ENCODE assay signal across 16 cellular contexts in the genomic region with DNA sequence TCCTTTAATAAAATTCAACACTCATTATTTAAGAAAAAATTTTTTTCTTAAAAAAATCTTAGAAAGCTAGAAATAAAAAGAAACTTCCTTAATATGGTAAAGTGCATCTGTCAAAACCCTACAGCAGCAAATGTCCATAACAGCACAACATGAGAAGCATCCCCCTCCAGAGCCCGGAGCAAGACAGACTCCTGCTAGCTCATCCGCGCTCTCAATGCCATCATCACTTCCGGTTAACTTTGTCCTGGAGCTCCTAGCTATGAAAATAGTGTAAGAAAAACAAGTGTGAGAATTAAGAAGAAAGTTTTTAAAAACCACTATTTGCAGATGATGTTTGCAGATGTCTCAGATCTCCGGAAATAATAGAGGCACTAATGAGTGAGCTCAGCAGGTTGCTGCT.
A peak's percentile ranks its signal among the peaks of the same experiment; 100 is the strongest.
DNase-seq lines count a peak whose midpoint lies in the region; ATAC-seq and TF ChIP-seq lines count a peak whose summit lies in the region.
"Had no signal": no experiment of that assay in that cellular context is flagged by ENCODE, and none has a peak within 500 bp of the region (broad histone marks: within the 10 kb centered on the region; RNA-seq: fewer than 3 reads in every experiment).

No MANE protein-coding gene starts in this region.

- H3K4me1 ChIP-seq in esophagus muscularis mucosa (no peaks in the 10 kb centered on the region), PC-3 (ENCODE audit: insufficient read depth, low read length) (no peaks in the 10 kb centered on the region)
- H3K4me1 ChIP-seq: HAP-1 had no signal

- H4K20me1 ChIP-seq in PC-3 (ENCODE audit: low read length), result no peaks in the 10 kb centered on the region
- H4K20me1 ChIP-seq: BLaER1 had no signal

- no peak for TF ChIP-seq EP300 in esophagus muscularis mucosa (IDR thresholded peaks at IDR 0.05)

- H3K4me2 ChIP-seq in PC-3 (ENCODE audit: low read length), result no peak overlapping the region
- H3K4me2 ChIP-seq: BLaER1 had no signal

- H3K9ac ChIP-seq in SK-N-MC (ENCODE audit: insufficient read length) (no peak overlapping the region), PC-3 (ENCODE audit: low read length) (no peak overlapping the region)
- H3K9ac ChIP-seq: BLaER1 had no signal

- no peak overlapping the region for H2AFZ ChIP-seq in PC-3 (ENCODE audit: low read length)

- CTCF ChIA-PET in PC-3 (lab: Charles Lee), result no interaction called here

- DNase-seq in NCI-H82 (lab: John Stamatoyannopoulos, UW) (peak; percentile 35), NCI-H82 treated with DMSO at 0.1 percent for 48 hours (lab: John Stamatoyannopoulos, UW; ENCODE audit: unreplicated experiment) (no peak), SK-N-MC (ENCODE audit: low read depth, low spot score) (peak; percentile 5), esophagus muscularis mucosa (ENCODE audit: extremely low spot score) (peak; percentile 34), PC-3 (no peak), NCI-H69 (lab: John Stamatoyannopoulos, UW) (no peak)
- DNase-seq: Caco-2; CD4-positive, CD25-positive, alpha-beta regulatory T cell; CD8-positive, alpha-beta T cell; DMS153; DMS79 treated with DMSO at 0.1 percent for 48 hours; GF-D8; GOT3 had no signal

- no peak overlapping the region for H3K27ac ChIP-seq in SK-N-MC
- H3K27ac ChIP-seq in esophagus muscularis mucosa (replicated peaks in 1 of 4), result no peak overlapping the region
- no peak overlapping the region for H3K27ac ChIP-seq in PC-3 (ENCODE audit: low read length)
- H3K27ac ChIP-seq: BLaER1, C4-2B had no signal

- no peak for TF ChIP-seq CTCF in esophagus muscularis mucosa (IDR thresholded peaks at IDR 0.05)
- TF ChIP-seq CTCF in PC-3 (conservative IDR thresholded peaks at IDR 0.05; ENCODE audit: low read depth, low read length), result no peak

- H3K9me3 ChIP-seq in SK-N-MC (ENCODE audit: low read depth, low read length) (no peaks in the 10 kb centered on the region), esophagus muscularis mucosa (no peaks in the 10 kb centered on the region), PC-3 (ENCODE audit: low read length) (no peaks in the 10 kb centered on the region)
- H3K9me3 ChIP-seq: BLaER1, Caco-2, HAP-1 had no signal

- TF ChIP-seq POLR2A in esophagus muscularis mucosa (IDR thresholded peaks at IDR 0.05; ENCODE audit: low read depth), result no peak

- WGBS in esophagus muscularis mucosa, result 77% methylated on average over 5 of the region's 5 CpGs

- H3K79me2 ChIP-seq in PC-3 (ENCODE audit: low read length), result no peaks in the 10 kb centered on the region

- intact Hi-C loops in esophagus muscularis mucosa (cut with DNase I), result no loop called here
- intact Hi-C loops in PC-3 (cut with micrococcal nuclease), result no loop called here

- H3K36me3 ChIP-seq in SK-N-MC (ENCODE audit: insufficient read depth, low read length) (no peaks in the 10 kb centered on the region), esophagus muscularis mucosa (no peaks in the 10 kb centered on the region), PC-3 (ENCODE audit: low read depth, low read length) (no peaks in the 10 kb centered on the region)
- H3K36me3 ChIP-seq: BLaER1, HAP-1 had no signal

- ATAC-seq in PC-3, result no peak
- ATAC-seq: CD8-positive, alpha-beta T cell had no signal

- POLR2A ChIA-PET in PC-3 (lab: Charles Lee; ENCODE audit: unreplicated experiment), result no interaction called here

- BruUV-seq in PC-3 (replicated peaks; lab: Mats Ljungman, UMichigan), result no TSS peak

- H3K27me3 ChIP-seq in esophagus muscularis mucosa (no peaks in the 10 kb centered on the region), PC-3 (ENCODE audit: low read length) (no peaks in the 10 kb centered on the region)
- H3K27me3 ChIP-seq: BLaER1 had no signal

- H3K4me3 ChIP-seq in SK-N-MC (no peak overlapping the region), esophagus muscularis mucosa (no peak overlapping the region), PC-3 (ENCODE audit: low read length) (no peak overlapping the region)
- H3K4me3 ChIP-seq: BLaER1, HAP-1 had no signal

- H3K9me2 ChIP-seq in PC-3 (replicated peaks; ENCODE audit: low read length), result no peaks in the 10 kb centered on the region

- no peaks in the 10 kb centered on the region for H3F3A ChIP-seq in PC-3 (ENCODE audit: low read length, unreplicated experiment)

Comparison
In these comparisons a context has a peak if more than half of its experiments do, and no peak if none do; other contexts are left out.
1. DNase-seq: peak in NCI-H82 (single experiment), SK-N-MC (single experiment) and esophagus muscularis mucosa (single experiment); none in NCI-H82 treated with DMSO at 0.1 percent for 48 hours (single experiment), PC-3 (single experiment) and NCI-H69 (single experiment).